ENCODE assay signal across 1 cellular context in the genomic region with DNA sequence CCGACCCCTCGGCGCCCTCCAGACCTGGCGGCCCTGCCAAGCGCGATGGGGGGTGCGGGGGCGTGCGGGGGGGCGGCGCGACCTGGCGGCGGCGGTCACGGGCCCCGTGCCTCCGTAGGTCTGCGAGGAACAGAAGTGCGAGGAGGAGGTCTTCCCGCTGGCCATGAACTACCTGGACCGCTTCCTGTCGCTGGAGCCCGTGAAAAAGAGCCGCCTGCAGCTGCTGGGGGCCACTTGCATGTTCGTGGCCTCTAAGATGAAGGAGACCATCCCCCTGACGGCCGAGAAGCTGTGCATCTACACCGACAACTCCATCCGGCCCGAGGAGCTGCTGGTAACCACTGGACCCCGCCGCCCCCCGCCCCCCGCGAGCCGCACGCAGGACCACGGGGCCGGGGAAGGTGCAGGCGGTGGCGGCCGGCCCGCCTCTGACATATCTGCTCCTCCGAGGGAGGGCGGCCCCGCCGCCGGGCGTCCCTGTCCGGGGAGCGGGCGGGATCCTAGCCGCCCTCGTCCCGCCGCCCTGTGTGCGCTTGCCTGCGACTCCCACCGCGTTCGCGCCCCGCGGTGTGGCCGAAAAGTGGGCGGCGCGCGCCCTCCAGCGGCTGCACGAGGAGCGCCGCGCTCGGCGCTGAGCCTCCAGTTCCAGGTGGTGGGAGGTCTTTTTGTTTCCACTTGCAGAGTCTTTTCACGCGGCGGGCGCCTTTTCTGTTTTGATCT.
TF ChIP-seq lines count a peak whose summit lies in the region.

No MANE protein-coding gene starts in this region.

TF ChIP-seq in WTC11, 78 proteins besides CTCF, POLR2A, EP300 and RAD21 (continued from another document):
- TF ChIP-seq, protein P1, sequence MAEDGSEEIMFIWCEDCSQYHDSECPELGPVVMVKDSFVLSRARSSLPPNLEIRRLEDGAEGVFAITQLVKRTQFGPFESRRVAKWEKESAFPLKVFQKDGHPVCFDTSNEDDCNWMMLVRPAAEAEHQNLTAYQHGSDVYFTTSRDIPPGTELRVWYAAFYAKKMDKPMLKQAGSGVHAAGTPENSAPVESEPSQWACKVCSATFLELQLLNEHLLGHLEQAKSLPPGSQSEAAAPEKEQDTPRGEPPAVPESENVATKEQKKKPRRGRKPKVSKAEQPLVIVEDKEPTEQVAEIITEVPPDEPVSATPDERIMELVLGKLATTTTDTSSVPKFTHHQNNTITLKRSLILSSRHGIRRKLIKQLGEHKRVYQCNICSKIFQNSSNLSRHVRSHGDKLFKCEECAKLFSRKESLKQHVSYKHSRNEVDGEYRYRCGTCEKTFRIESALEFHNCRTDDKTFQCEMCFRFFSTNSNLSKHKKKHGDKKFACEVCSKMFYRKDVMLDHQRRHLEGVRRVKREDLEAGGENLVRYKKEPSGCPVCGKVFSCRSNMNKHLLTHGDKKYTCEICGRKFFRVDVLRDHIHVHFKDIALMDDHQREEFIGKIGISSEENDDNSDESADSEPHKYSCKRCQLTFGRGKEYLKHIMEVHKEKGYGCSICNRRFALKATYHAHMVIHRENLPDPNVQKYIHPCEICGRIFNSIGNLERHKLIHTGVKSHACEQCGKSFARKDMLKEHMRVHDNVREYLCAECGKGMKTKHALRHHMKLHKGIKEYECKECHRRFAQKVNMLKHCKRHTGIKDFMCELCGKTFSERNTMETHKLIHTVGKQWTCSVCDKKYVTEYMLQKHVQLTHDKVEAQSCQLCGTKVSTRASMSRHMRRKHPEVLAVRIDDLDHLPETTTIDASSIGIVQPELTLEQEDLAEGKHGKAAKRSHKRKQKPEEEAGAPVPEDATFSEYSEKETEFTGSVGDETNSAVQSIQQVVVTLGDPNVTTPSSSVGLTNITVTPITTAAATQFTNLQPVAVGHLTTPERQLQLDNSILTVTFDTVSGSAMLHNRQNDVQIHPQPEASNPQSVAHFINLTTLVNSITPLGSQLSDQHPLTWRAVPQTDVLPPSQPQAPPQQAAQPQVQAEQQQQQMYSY (CRISPR knock-in tag; IDR thresholded peaks at IDR 0.05) = no peak
- TF ChIP-seq CREM (CRISPR knock-in tag; IDR thresholded peaks at IDR 0.05) (peak; percentile 42; the same call in 1 of the 2 replicates), NR2C2 (CRISPR knock-in tag; IDR thresholded peaks at IDR 0.05) (no peak), ETV6 (CRISPR knock-in tag; IDR thresholded peaks at IDR 0.05) (peak; percentile 67; the same call in 1 of the 2 replicates), ZNF121 (CRISPR knock-in tag; IDR thresholded peaks at IDR 0.05) (no peak), RELA (CRISPR knock-in tag; IDR thresholded peaks at IDR 0.05; ENCODE audit: borderline replicate concordance) (no peak), ZNF396 (CRISPR knock-in tag; IDR thresholded peaks at IDR 0.05; ENCODE audit: borderline replicate concordance) (no peak), ZSCAN18 (CRISPR knock-in tag; IDR thresholded peaks at IDR 0.05) (no peak), ZNF232 (CRISPR knock-in tag; IDR thresholded peaks at IDR 0.05) (0 out of 2 replicates have a peak, but pooled peaks have one; percentile 67), TEAD1 (CRISPR knock-in tag; IDR thresholded peaks at IDR 0.05) (no peak), KAT7 (CRISPR knock-in tag; IDR thresholded peaks at IDR 0.05; ENCODE audit: borderline replicate concordance) (peak; percentile 76; the same call in 1 of the 2 replicates), FOXP1 (CRISPR knock-in tag; IDR thresholded peaks at IDR 0.05; ENCODE audit: borderline replicate concordance) (0 out of 2 replicates have a peak, but pooled peaks have one; percentile 36), ATF3 (CRISPR knock-in tag; conservative IDR thresholded peaks at IDR 0.05) (no peak), ZNF423 (CRISPR knock-in tag; IDR thresholded peaks at IDR 0.05) (peak; percentile 79), ZNF512 (CRISPR knock-in tag; IDR thresholded peaks at IDR 0.05; ENCODE audit: borderline replicate concordance) (no peak), MLX (CRISPR knock-in tag; IDR thresholded peaks at IDR 0.05) (0 out of 2 replicates have a peak, but pooled peaks have one; percentile 21), ATF1 (CRISPR knock-in tag; IDR thresholded peaks at IDR 0.05) (no peak), NFYB (CRISPR knock-in tag; conservative IDR thresholded peaks at IDR 0.05; ENCODE audit: low read depth) (no peak), IRF1 (CRISPR knock-in tag; IDR thresholded peaks at IDR 0.05) (no peak), FOXK1 (CRISPR knock-in tag; IDR thresholded peaks at IDR 0.05) (peak; percentile 45; the same call in 1 of the 2 replicates), E2F5 (CRISPR knock-in tag; IDR thresholded peaks at IDR 0.05) (peak; percentile 83), HMGXB4 (CRISPR knock-in tag; IDR thresholded peaks at IDR 0.05) (peak; percentile 98), SP1 (CRISPR knock-in tag; conservative IDR thresholded peaks at IDR 0.05) (peak; percentile 54; the same call in 1 of the 2 replicates), SOX15 (CRISPR knock-in tag; IDR thresholded peaks at IDR 0.05) (no peak), ZNF281 (CRISPR knock-in tag; IDR thresholded peaks at IDR 0.05) (no peak)
- TF ChIP-seq, protein P2, sequence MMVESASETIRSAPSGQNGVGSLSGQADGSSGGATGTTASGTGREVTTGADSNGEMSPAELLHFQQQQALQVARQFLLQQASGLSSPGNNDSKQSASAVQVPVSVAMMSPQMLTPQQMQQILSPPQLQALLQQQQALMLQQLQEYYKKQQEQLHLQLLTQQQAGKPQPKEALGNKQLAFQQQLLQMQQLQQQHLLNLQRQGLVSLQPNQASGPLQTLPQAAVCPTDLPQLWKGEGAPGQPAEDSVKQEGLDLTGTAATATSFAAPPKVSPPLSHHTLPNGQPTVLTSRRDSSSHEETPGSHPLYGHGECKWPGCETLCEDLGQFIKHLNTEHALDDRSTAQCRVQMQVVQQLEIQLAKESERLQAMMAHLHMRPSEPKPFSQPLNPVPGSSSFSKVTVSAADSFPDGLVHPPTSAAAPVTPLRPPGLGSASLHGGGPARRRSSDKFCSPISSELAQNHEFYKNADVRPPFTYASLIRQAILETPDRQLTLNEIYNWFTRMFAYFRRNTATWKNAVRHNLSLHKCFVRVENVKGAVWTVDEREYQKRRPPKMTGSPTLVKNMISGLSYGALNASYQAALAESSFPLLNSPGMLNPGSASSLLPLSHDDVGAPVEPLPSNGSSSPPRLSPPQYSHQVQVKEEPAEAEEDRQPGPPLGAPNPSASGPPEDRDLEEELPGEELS (CRISPR knock-in tag; IDR thresholded peaks at IDR 0.05) = peak; percentile 72
- TF ChIP-seq, protein P3, sequence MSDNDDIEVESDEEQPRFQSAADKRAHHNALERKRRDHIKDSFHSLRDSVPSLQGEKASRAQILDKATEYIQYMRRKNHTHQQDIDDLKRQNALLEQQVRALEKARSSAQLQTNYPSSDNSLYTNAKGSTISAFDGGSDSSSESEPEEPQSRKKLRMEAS (CRISPR knock-in tag; IDR thresholded peaks at IDR 0.05) = peak; percentile 53; the same call in 1 of the 2 replicates
- TF ChIP-seq, protein P4, sequence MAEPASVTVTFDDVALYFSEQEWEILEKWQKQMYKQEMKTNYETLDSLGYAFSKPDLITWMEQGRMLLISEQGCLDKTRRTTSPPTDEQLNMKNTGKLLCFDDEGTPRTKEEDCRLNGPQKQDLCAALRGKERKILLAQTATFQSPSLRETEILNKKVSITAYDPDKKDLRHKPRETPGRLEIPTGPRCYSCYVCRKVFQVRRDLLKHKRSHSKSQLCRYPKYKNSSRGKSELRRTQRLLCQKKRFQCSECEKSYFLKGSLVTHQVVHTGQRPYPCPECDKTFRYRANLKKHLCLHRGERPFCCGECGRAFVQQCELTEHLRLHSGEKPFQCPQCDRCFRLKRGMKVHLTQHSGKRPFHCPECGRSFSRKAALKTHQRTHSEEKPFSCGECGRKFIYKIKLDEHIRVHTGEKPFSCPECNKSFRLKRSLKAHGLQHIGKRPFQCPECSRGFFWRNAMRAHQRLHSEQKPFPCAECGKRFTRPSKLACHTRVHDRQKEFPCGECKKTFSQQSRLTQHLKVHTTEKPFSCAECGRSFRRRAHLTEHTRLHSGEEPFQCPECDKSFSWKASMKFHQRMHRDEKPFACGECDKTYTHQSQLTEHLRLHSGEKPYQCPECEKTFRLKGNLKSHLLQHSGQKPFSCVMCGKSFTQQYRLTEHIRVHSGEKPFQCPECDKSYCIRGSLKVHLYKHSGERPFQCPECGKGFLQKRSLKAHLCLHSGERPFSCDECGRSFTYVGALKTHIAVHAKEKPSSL (CRISPR knock-in tag; conservative IDR thresholded peaks at IDR 0.05) = no peak
- TF ChIP-seq, protein P5, sequence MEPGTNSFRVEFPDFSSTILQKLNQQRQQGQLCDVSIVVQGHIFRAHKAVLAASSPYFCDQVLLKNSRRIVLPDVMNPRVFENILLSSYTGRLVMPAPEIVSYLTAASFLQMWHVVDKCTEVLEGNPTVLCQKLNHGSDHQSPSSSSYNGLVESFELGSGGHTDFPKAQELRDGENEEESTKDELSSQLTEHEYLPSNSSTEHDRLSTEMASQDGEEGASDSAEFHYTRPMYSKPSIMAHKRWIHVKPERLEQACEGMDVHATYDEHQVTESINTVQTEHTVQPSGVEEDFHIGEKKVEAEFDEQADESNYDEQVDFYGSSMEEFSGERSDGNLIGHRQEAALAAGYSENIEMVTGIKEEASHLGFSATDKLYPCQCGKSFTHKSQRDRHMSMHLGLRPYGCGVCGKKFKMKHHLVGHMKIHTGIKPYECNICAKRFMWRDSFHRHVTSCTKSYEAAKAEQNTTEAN (CRISPR knock-in tag; IDR thresholded peaks at IDR 0.05) = 0 out of 2 replicates have a peak, but pooled peaks have one; percentile 36
TF ChIP-seq in WTC11: peak in this region for 14.
